In genomic region chr10:114482915-114483314, GRCh38 we compare ENCODE assay signal across 24 cellular contexts.
DNase-seq lines count a peak whose midpoint lies in the region; ATAC-seq, FAIRE-seq and TF ChIP-seq lines count a peak whose summit lies in the region.
"Had no signal": no experiment of that assay in that cellular context is flagged by ENCODE, and none has a peak within 500 bp of the region (broad histone marks: within the 10 kb centered on the region; RNA-seq: fewer than 3 reads in every experiment).

No MANE protein-coding gene starts in this region.

- TF ChIP-seq EP300 in suprapubic skin (IDR thresholded peaks at IDR 0.05), result no peak

- peaks cover 99% of the 10 kb centered on the region for H3K36me3 Mint-ChIP-seq in CD4-positive, alpha-beta T cell (ENCODE audit: low read depth)
- peaks cover 24% of the 10 kb centered on the region for H3K36me3 Mint-ChIP-seq in effector memory CD8-positive, alpha-beta T cell (ENCODE audit: insufficient read depth)

- H3K27ac Mint-ChIP-seq in CD4-positive, alpha-beta T cell, result peak overlapping the region; percentile 76
- no peak overlapping the region for H3K27ac Mint-ChIP-seq in effector memory CD8-positive, alpha-beta T cell
- H3K27ac Mint-ChIP-seq: H9 had no signal

- H3K4me1 ChIP-seq in esophagus squamous epithelium (peaks cover 0 to 20% (median 0%) of the 10 kb centered on the region in 3 donors), right cardiac atrium (ENCODE audit: control insufficient read depth, insufficient read depth, low read length) (peaks cover 7% of the 10 kb centered on the region), suprapubic skin (peaks cover 51% of the 10 kb centered on the region)

- FAIRE-seq in HTR-8/SVneo (lab: Jason Lieb, UNC), result no peak
- FAIRE-seq: GM12891, pancreas had no signal

- no peak overlapping the region for H3K4me3 Mint-ChIP-seq in CD4-positive, alpha-beta T cell
- H3K4me3 Mint-ChIP-seq in effector memory CD8-positive, alpha-beta T cell, result no peak overlapping the region
- H3K4me3 Mint-ChIP-seq: activated T-cell treated with anti-CD3 and anti-CD28 coated beads, Interleukin-2, amount 50 U/mL, for 4 hours; H9; nephron had no signal

- DNase-seq in CD4-positive, alpha-beta T cell, result no peak
- DNase-seq in esophagus squamous epithelium (lab: John Stamatoyannopoulos, UW) (no peak), right cardiac atrium (peak in 1 of 3 donors; percentile 51), suprapubic skin (ENCODE audit: low spot score in 2 of 2) (no peak), HT-29 (ENCODE audit: low spot score) (no peak), HTR-8/SVneo (ENCODE audit: insufficient read length, low spot score) (no peak), cortex of kidney (lab: John Stamatoyannopoulos, UW) (no peak)
- DNase-seq in effector memory CD8-positive, alpha-beta T cell, result no peak
- DNase-seq: activated CD4-positive, alpha-beta T cell treated with anti-CD3 and anti-CD28 coated beads for 4 hours; activated naive CD4-positive, alpha-beta T cell; activated T-cell treated with anti-CD3 and anti-CD28 coated beads, Interleukin-2, amount 50 U/mL, for 4 hours; amygdala; Calu3; H9; Kasumi-1; NCI-H187; NCI-H69; pancreas; stimulated activated CD4-positive, alpha-beta T cell treated with anti-CD3 and anti-CD28 coated beads, Interleukin-12 subunit alpha, Interleukin-12 subunit beta, amount 100 ng/mL, for 4 hours; stimulated activated CD4-positive, alpha-beta T cell treated with anti-CD3 and anti-CD28 coated beads, Interleukin-4, amount 100 ng/mL, for 4 hours; stimulated activated naive CD4-positive, alpha-beta T cell; trophoblast cell had no signal

- H3K36me3 ChIP-seq in esophagus squamous epithelium (peaks cover 3 to 98% (median 6%) of the 10 kb centered on the region in 3 donors), suprapubic skin (peaks cover 30% of the 10 kb centered on the region)

- H3K9me3 Mint-ChIP-seq in CD4-positive, alpha-beta T cell, result no peaks in the 10 kb centered on the region
- H3K9me3 Mint-ChIP-seq in effector memory CD8-positive, alpha-beta T cell, result no peaks in the 10 kb centered on the region
- H3K9me3 Mint-ChIP-seq: activated T-cell treated with anti-CD3 and anti-CD28 coated beads, Interleukin-2, amount 50 U/mL, for 4 hours; nephron had no signal

- intact Hi-C loops in CD4-positive, alpha-beta T cell (cut with DNase I, micrococcal nuclease), result loop anchor here in 1 of 2 experiments (5.0 kb wide), 1 partner anchor 34 kb away; no protein-coding TSS in a partner anchor
- intact Hi-C loops in esophagus squamous epithelium (cut with DNase I), result no loop called here
- intact Hi-C loops in right cardiac atrium (cut with DNase I), result loop anchor here in 1 of 4 donors (10.0 kb wide), 1 partner anchor 232 kb away; no protein-coding TSS in a partner anchor

- H3K27ac ChIP-seq in CD4-positive, alpha-beta T cell (ENCODE audit: low read depth, low read length), result no peak overlapping the region
- H3K27ac ChIP-seq in esophagus squamous epithelium (peak overlapping the region in 3 of 4 donors; percentile 59 to 67 (median 60)), right cardiac atrium (ENCODE audit: low read length) (peak overlapping the region; percentile 66), suprapubic skin (peak overlapping the region; percentile 79)
- H3K27ac ChIP-seq: pancreas had no signal

- CTCF ChIA-PET in CD4-positive, alpha-beta T cell (lab: Charles Lee), result interaction anchor here (1.2 to 1.8 kb wide), 3 partner anchors 11 to 58 kb away, joined by 3 to 6 read pairs (median 3); no protein-coding TSS in a partner anchor

- H3K27me3 ChIP-seq in CD4-positive, alpha-beta T cell (ENCODE audit: control insufficient read depth, insufficient read depth, low read length), result no peaks in the 10 kb centered on the region
- H3K27me3 ChIP-seq in esophagus squamous epithelium, result no peaks in the 10 kb centered on the region
- no peaks in the 10 kb centered on the region for H3K27me3 ChIP-seq in right cardiac atrium (ENCODE audit: control insufficient read depth, insufficient read depth)
- no peaks in the 10 kb centered on the region for H3K27me3 ChIP-seq in suprapubic skin
- H3K27me3 ChIP-seq: pancreas had no signal

- no peak for ATAC-seq in CD4-positive, alpha-beta T cell (ENCODE audit: poor library complexity)
- ATAC-seq in right cardiac atrium, result peak; percentile 34 to 59
- ATAC-seq in effector memory CD8-positive, alpha-beta T cell (replicated peaks), result no peak
- ATAC-seq: activated T-cell treated with anti-CD3 and anti-CD28 coated beads, Interleukin-2, amount 50 U/mL, for 4 hours; pancreas had no signal

- H3K9me3 ChIP-seq in CD4-positive, alpha-beta T cell (ENCODE audit: control insufficient read depth, low read length), result no peaks in the 10 kb centered on the region
- H3K9me3 ChIP-seq in esophagus squamous epithelium (no peaks in the 10 kb centered on the region), right cardiac atrium (ENCODE audit: control insufficient read depth, low read length) (no peaks in the 10 kb centered on the region), suprapubic skin (no peaks in the 10 kb centered on the region)
- H3K9me3 ChIP-seq: pancreas had no signal

- no peak overlapping the region for H3K4me3 ChIP-seq in esophagus squamous epithelium
- no peak overlapping the region for H3K4me3 ChIP-seq in right cardiac atrium (ENCODE audit: low read length)
- H3K4me3 ChIP-seq in suprapubic skin, result no peak overlapping the region
- H3K4me3 ChIP-seq: pancreas had no signal

- H3K4me1 Mint-ChIP-seq in CD4-positive, alpha-beta T cell (ENCODE audit: low read depth), result peaks cover 89% of the 10 kb centered on the region
- H3K4me1 Mint-ChIP-seq in effector memory CD8-positive, alpha-beta T cell (ENCODE audit: low read depth in 2 of 2), result peaks cover 3 to 7% of the 10 kb centered on the region in 2 donors

- TF ChIP-seq POLR2A in esophagus squamous epithelium (IDR thresholded peaks at IDR 0.05) (no peak), suprapubic skin (IDR thresholded peaks at IDR 0.05) (peak in 1 of 2 donors; percentile 20)

- H3K27me3 Mint-ChIP-seq in CD4-positive, alpha-beta T cell, result no peaks in the 10 kb centered on the region
- no peaks in the 10 kb centered on the region for H3K27me3 Mint-ChIP-seq in effector memory CD8-positive, alpha-beta T cell

- 78 to 84% methylated on average over 3 of the region's 3 CpGs for WGBS in esophagus squamous epithelium, 2 donors
- 37% methylated on average over 3 of the region's 3 CpGs for WGBS in right cardiac atrium
- 59% methylated on average over 3 of the region's 3 CpGs for WGBS in suprapubic skin

- no peak for TF ChIP-seq CTCF in CD4-positive, alpha-beta T cell (IDR thresholded peaks at IDR 0.05)
- TF ChIP-seq CTCF in esophagus squamous epithelium (IDR thresholded peaks at IDR 0.05) (no peak), suprapubic skin (IDR thresholded peaks at IDR 0.05) (no peak)

- POLR2A ChIA-PET in CD4-positive, alpha-beta T cell (lab: Charles Lee), result no interaction called here

Comparison
In these comparisons a context has a peak if more than half of its experiments do, and no peak if none do; other contexts are left out.
1. ATAC-seq: peak in right cardiac atrium (2 of 2); none in CD4-positive, alpha-beta T cell (single experiment) and effector memory CD8-positive, alpha-beta T cell (single experiment).